Comparison of ENCODE assay signal across 17 cellular contexts in the genomic region with DNA sequence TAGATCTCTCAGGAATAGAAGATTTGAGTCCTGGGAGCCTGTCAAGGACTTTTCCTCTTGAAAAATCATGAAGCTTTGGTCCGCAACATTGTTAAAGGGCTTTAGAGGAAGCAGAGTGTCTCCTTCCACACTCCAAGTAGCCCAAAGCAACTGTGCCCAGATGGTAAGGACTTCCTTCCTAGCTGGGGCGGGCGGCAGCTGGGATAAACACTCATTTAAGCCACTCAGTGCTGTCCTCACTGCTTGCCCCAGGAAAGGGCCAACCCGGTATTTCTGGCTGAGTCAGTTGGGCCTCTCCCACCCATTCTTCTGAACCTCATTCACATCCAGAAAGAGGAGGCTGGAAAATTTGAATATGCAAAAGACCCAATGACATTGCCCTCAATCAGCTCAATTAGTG.
DNase-seq lines count a peak whose midpoint lies in the region; ATAC-seq and TF ChIP-seq lines count a peak whose summit lies in the region.
"Had no signal": no experiment of that assay in that cellular context is flagged by ENCODE, and none has a peak within 500 bp of the region (broad histone marks: within the 10 kb centered on the region; RNA-seq: fewer than 3 reads in every experiment).

No MANE protein-coding gene starts in this region.

- H3K4me1 ChIP-seq in vagina, result peaks cover 7% of the 10 kb centered on the region
- H3K4me1 ChIP-seq: ascending aorta, Peyer's patch had no signal

- TF ChIP-seq CTCF in vagina (IDR thresholded peaks at IDR 0.05), result no peak
- no peak for TF ChIP-seq CTCF in type B pancreatic cell (conservative IDR thresholded peaks at IDR 0.05)

- no peak overlapping the region for H3K4me3 ChIP-seq in vagina
- H3K4me3 ChIP-seq: ascending aorta, heart left ventricle, Peyer's patch had no signal

- H3K27ac ChIP-seq in vagina, result peak overlapping the region; percentile 17
- H3K27ac ChIP-seq: ascending aorta, Peyer's patch had no signal

- TF ChIP-seq POLR2A in vagina (IDR thresholded peaks at IDR 0.05), result no peak

- H3K4me1 Mint-ChIP-seq in stimulated activated naive CD8-positive, alpha-beta T cell treated with anti-CD3 and anti-CD28 coated beads, Interleukin-15, amount 100 ng/mL, for 72 hours, result no peaks in the 10 kb centered on the region
- H3K4me1 Mint-ChIP-seq in type B pancreatic cell (ENCODE audit: unreplicated experiment), result peaks cover 6% of the 10 kb centered on the region

- peak; percentile 40 for ATAC-seq in stimulated activated naive CD8-positive, alpha-beta T cell treated with anti-CD3 and anti-CD28 coated beads, Interleukin-15, Interleukin-2, amounts not matched to agents 100 U/mL and 50 U/mL, for 24 hours
- no peak for ATAC-seq in stimulated activated naive CD8-positive, alpha-beta T cell treated with anti-CD3 and anti-CD28 coated beads, Interleukin-15, amount 100 ng/mL, for 72 hours
- ATAC-seq in GM21786 (IDR thresholded peaks at IDR 0.05; ENCODE audit: unreplicated experiment), result no peak

- H3K27ac Mint-ChIP-seq in stimulated activated naive CD8-positive, alpha-beta T cell treated with anti-CD3 and anti-CD28 coated beads, Interleukin-15, amount 100 ng/mL, for 72 hours, result no peak overlapping the region
- no peak overlapping the region for H3K27ac Mint-ChIP-seq in type B pancreatic cell
- H3K27ac Mint-ChIP-seq: stimulated activated naive CD8-positive, alpha-beta T cell treated with anti-CD3 and anti-CD28 coated beads, Interleukin-15, Interleukin-2, amounts not matched to agents 100 ng/mL and 50 ng/mL, for 24 hours had no signal

- no peaks in the 10 kb centered on the region for H3K36me3 ChIP-seq in vagina
- H3K36me3 ChIP-seq: ascending aorta, heart left ventricle, Peyer's patch had no signal

- no peaks in the 10 kb centered on the region for H3K36me3 Mint-ChIP-seq in type B pancreatic cell

- H3K9me3 Mint-ChIP-seq in stimulated activated naive CD8-positive, alpha-beta T cell treated with anti-CD3 and anti-CD28 coated beads, Interleukin-15, amount 100 ng/mL, for 72 hours, result no peaks in the 10 kb centered on the region
- H3K9me3 Mint-ChIP-seq in type B pancreatic cell, result no peaks in the 10 kb centered on the region
- H3K9me3 Mint-ChIP-seq: stimulated activated naive CD8-positive, alpha-beta T cell treated with anti-CD3 and anti-CD28 coated beads, Interleukin-15, Interleukin-2, amounts not matched to agents 100 ng/mL and 50 ng/mL, for 24 hours had no signal

- H3K27me3 ChIP-seq in vagina, result no peaks in the 10 kb centered on the region
- H3K27me3 ChIP-seq: ascending aorta, heart left ventricle, Peyer's patch had no signal

- no peaks in the 10 kb centered on the region for H3K9me3 ChIP-seq in vagina
- H3K9me3 ChIP-seq: ascending aorta, heart left ventricle, Peyer's patch had no signal

- no peak for DNase-seq in stimulated activated naive CD8-positive, alpha-beta T cell treated with anti-CD3 and anti-CD28 coated beads, Interleukin-15, Interleukin-2, amounts not matched to agents 100 U/mL and 50 U/mL, for 24 hours
- DNase-seq in stimulated activated naive CD8-positive, alpha-beta T cell treated with anti-CD3 and anti-CD28 coated beads, Interleukin-15, amount 100 ng/mL, for 72 hours, result no peak
- DNase-seq in UCSD-AML1 (lab: John Stamatoyannopoulos, UW; ENCODE audit: unreplicated experiment), result peak; percentile 58
- peak; percentile 59 for DNase-seq in iPS-NIHi7 (ENCODE audit: extremely low spot score)
- DNase-seq in vagina (ENCODE audit: extremely low spot score in 2 of 2), result no peak
- DNase-seq in type B pancreatic cell (ENCODE audit: extremely low spot score, unreplicated experiment), result no peak
- DNase-seq in NCI-H2227 (lab: John Stamatoyannopoulos, UW; ENCODE audit: unreplicated experiment), result no peak
- DNase-seq: activated gamma-delta T cell treated with Interleukin-2 at 50 U/mL for 16 hours; erythroblast; NCI-H146; NCI-H446 treated with DMSO at 0.1 percent for 48 hours; Peyer's patch; stimulated activated CD4-positive, alpha-beta T cell treated with anti-CD3 and anti-CD28 coated beads, Interleukin-12 subunit alpha, Interleukin-12 subunit beta, amount 100 ng/mL, for 4 hours had no signal

- H3K4me3 Mint-ChIP-seq in stimulated activated naive CD8-positive, alpha-beta T cell treated with anti-CD3 and anti-CD28 coated beads, Interleukin-15, amount 100 ng/mL, for 72 hours, result no peak overlapping the region
- no peak overlapping the region for H3K4me3 Mint-ChIP-seq in type B pancreatic cell
- H3K4me3 Mint-ChIP-seq: stimulated activated naive CD8-positive, alpha-beta T cell treated with anti-CD3 and anti-CD28 coated beads, Interleukin-15, Interleukin-2, amounts not matched to agents 100 ng/mL and 50 ng/mL, for 24 hours had no signal

- H3K27me3 Mint-ChIP-seq in stimulated activated naive CD8-positive, alpha-beta T cell treated with anti-CD3 and anti-CD28 coated beads, Interleukin-15, amount 100 ng/mL, for 72 hours, result peaks cover 5% of the 10 kb centered on the region
- peaks cover 12% of the 10 kb centered on the region for H3K27me3 Mint-ChIP-seq in type B pancreatic cell

- intact Hi-C loops in vagina (cut with DNase I), result no loop called here

Comparison
In these comparisons a context has a peak if more than half of its experiments do, and no peak if none do; other contexts are left out.
1. DNase-seq: peak in UCSD-AML1 (single experiment) and iPS-NIHi7 (single experiment); none in stimulated activated naive CD8-positive, alpha-beta T cell treated with anti-CD3 and anti-CD28 coated beads, Interleukin-15, Interleukin-2, amounts not matched to agents 100 U/mL and 50 U/mL, for 24 hours (single experiment), stimulated activated naive CD8-positive, alpha-beta T cell treated with anti-CD3 and anti-CD28 coated beads, Interleukin-15, amount 100 ng/mL, for 72 hours (0 of 2), vagina (0 of 2), type B pancreatic cell (single experiment) and NCI-H2227 (single experiment).